In the genomic region with DNA sequence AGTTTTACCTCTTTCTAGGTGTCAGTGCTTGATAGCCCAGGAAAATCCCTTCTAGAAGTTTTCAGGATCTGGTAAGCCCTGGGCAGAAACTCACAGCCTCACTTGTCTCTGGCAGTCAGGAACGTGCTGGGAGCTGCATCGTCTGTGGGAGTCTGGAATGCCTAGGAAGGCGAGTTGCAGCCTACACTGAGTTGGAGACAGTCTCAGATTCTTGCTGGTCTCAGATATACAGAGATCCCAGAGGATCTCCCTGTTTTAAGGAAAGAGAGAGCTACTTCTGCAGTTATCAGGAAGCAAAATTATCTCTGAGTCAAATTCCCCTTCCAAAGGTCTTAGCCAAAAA, we compare ENCODE assay signal across 13 cellular contexts.
A peak's percentile ranks its signal among the peaks of the same experiment; 100 is the strongest.
DNase-seq lines count a peak whose midpoint lies in the region; ATAC-seq, FAIRE-seq and TF ChIP-seq lines count a peak whose summit lies in the region.
"Had no signal": no experiment of that assay in that cellular context is flagged by ENCODE, and none has a peak within 500 bp of the region (broad histone marks: within the 10 kb centered on the region; RNA-seq: fewer than 3 reads in every experiment).

No MANE protein-coding gene starts in this region.

- intact Hi-C loops in PC-3 (cut with micrococcal nuclease) (no loop called here), esophagus muscularis mucosa (cut with DNase I) (loop anchor here (10.0 kb wide), 1 partner anchor 101 kb away; the partner anchor contains the start of gene CDC42EP3)

- 33% methylated on average over 3 of the region's 3 CpGs for WGBS in esophagus muscularis mucosa

- no peak for TF ChIP-seq EP300 in esophagus muscularis mucosa (IDR thresholded peaks at IDR 0.05)

- H3K9me2 ChIP-seq in PC-3 (replicated peaks; ENCODE audit: low read length) = no peaks in the 10 kb centered on the region

- POLR2A ChIA-PET in PC-3 (lab: Charles Lee; ENCODE audit: unreplicated experiment) = interaction anchor here (0.7 kb wide), 1 partner anchor 10 kb away, joined by 4 read pairs; no protein-coding TSS in a partner anchor

- H3K36me3 ChIP-seq in PC-3 (ENCODE audit: low read depth, low read length) (no peaks in the 10 kb centered on the region), esophagus muscularis mucosa (no peaks in the 10 kb centered on the region)
- H3K36me3 ChIP-seq: heart right ventricle had no signal

- H3K79me2 ChIP-seq in PC-3 (ENCODE audit: low read length) = no peaks in the 10 kb centered on the region

- no peak overlapping the region for H3K4me3 ChIP-seq in PC-3 (ENCODE audit: low read length)
- no peak overlapping the region for H3K4me3 ChIP-seq in esophagus muscularis mucosa
- H3K4me3 ChIP-seq: heart right ventricle had no signal

- BruUV-seq in PC-3 (replicated peaks; lab: Mats Ljungman, UMichigan) = no TSS peak

- no peaks in the 10 kb centered on the region for H3K9me3 Mint-ChIP-seq in neural crest cell
- H3K9me3 Mint-ChIP-seq: activated naive CD8-positive, alpha-beta T cell treated with anti-CD3 and anti-CD28 coated beads, Interleukin-2, amount 50 U/mL, for 24 hours had no signal

- H3K27ac ChIP-seq in PC-3 (ENCODE audit: low read length) (peak overlapping the region; percentile 37; the same call in 1 of the 2 replicates), esophagus muscularis mucosa (replicated peaks in 1 of 4) (peak overlapping the region; percentile 83 to 87 (median 84))
- H3K27ac ChIP-seq: heart right ventricle had no signal

- CTCF ChIA-PET in PC-3 (lab: Charles Lee) = no interaction called here

- H3K4me2 ChIP-seq in PC-3 (ENCODE audit: low read length) = peak overlapping the region; percentile 3; the same call in 1 of the 2 replicates

- H3K4me1 Mint-ChIP-seq in neural crest cell = peaks cover 29% of the 10 kb centered on the region
- H3K4me1 Mint-ChIP-seq: activated naive CD8-positive, alpha-beta T cell treated with anti-CD3 and anti-CD28 coated beads, Interleukin-2, amount 50 U/mL, for 24 hours; B cell had no signal

- H3K4me1 ChIP-seq in PC-3 (ENCODE audit: insufficient read depth, low read length) (peaks cover 46% of the 10 kb centered on the region), esophagus muscularis mucosa (peaks cover 13 to 99% (median 89%) of the 10 kb centered on the region in 4 donors)

- no peaks in the 10 kb centered on the region for H3K27me3 ChIP-seq in PC-3 (ENCODE audit: low read length)
- no peaks in the 10 kb centered on the region for H3K27me3 ChIP-seq in esophagus muscularis mucosa
- H3K27me3 ChIP-seq: heart right ventricle had no signal

- no peaks in the 10 kb centered on the region for H3K27me3 Mint-ChIP-seq in neural crest cell (ENCODE audit: low read depth)
- H3K27me3 Mint-ChIP-seq: activated naive CD8-positive, alpha-beta T cell treated with anti-CD3 and anti-CD28 coated beads, Interleukin-2, amount 50 U/mL, for 24 hours had no signal

- H2AFZ ChIP-seq in PC-3 (ENCODE audit: low read length) = peak overlapping the region; percentile 42; the same call in 1 of the 2 replicates

- ATAC-seq in PC-3 = no peak
- ATAC-seq: activated naive CD8-positive, alpha-beta T cell treated with anti-CD3 and anti-CD28 coated beads, Interleukin-2, amount 50 U/mL, for 24 hours had no signal

- no peak for TF ChIP-seq CTCF in PC-3 (conservative IDR thresholded peaks at IDR 0.05; ENCODE audit: low read depth, low read length)
- no peak for TF ChIP-seq CTCF in esophagus muscularis mucosa (IDR thresholded peaks at IDR 0.05)
- no peak for TF ChIP-seq CTCF in neural crest cell (conservative IDR thresholded peaks at IDR 0.05)

- no peak overlapping the region for H3K9ac ChIP-seq in PC-3 (ENCODE audit: low read length)

- H3F3A ChIP-seq in PC-3 (ENCODE audit: low read length, unreplicated experiment) = no peaks in the 10 kb centered on the region

- H3K36me3 Mint-ChIP-seq in neural crest cell (ENCODE audit: low read depth) = no peaks in the 10 kb centered on the region

- H3K9me3 ChIP-seq in PC-3 (ENCODE audit: low read length) (no peaks in the 10 kb centered on the region), esophagus muscularis mucosa (no peaks in the 10 kb centered on the region)
- H3K9me3 ChIP-seq: heart right ventricle had no signal

- peak overlapping the region; percentile 47 for H3K27ac Mint-ChIP-seq in neural crest cell (ENCODE audit: unreplicated experiment)
- H3K27ac Mint-ChIP-seq: activated naive CD8-positive, alpha-beta T cell treated with anti-CD3 and anti-CD28 coated beads, Interleukin-2, amount 50 U/mL, for 24 hours; B cell had no signal

- H4K20me1 ChIP-seq in PC-3 (ENCODE audit: low read length) = no peaks in the 10 kb centered on the region

- no peak overlapping the region for H3K4me3 Mint-ChIP-seq in neural crest cell
- H3K4me3 Mint-ChIP-seq: activated naive CD8-positive, alpha-beta T cell treated with anti-CD3 and anti-CD28 coated beads, Interleukin-2, amount 50 U/mL, for 24 hours; B cell had no signal

- in situ Hi-C loops in ACHN (cut with HindIII; ENCODE audit: low pct_ligation_motif_present, low pct_unique_long_range_greater_than_20kb, low sequenced_read_pairs) = no loop called here

- TF ChIP-seq POLR2A in esophagus muscularis mucosa (IDR thresholded peaks at IDR 0.05; ENCODE audit: low read depth) (no peak), GM12892 (IDR thresholded peaks at IDR 0.05; ENCODE audit: low read depth, low read length) (no peak)

- no peak for FAIRE-seq in GM12892 (lab: Jason Lieb, UNC)

- DNase-seq in ACHN = peak; percentile 9
- no peak for DNase-seq in PC-3
- DNase-seq in esophagus muscularis mucosa (ENCODE audit: extremely low spot score) = no peak
- DNase-seq in neural crest cell (ENCODE audit: low read depth, low spot score) = no peak
- no peak for DNase-seq in NCI-H187 treated with DMSO at 0.1 percent for 48 hours (lab: John Stamatoyannopoulos, UW)
- DNase-seq in NCI-H2171 treated with DMSO at 0.1 percent for 48 hours (lab: John Stamatoyannopoulos, UW) = no peak
- no peak for DNase-seq in NCI-H146 (lab: John Stamatoyannopoulos, UW)
- no peak for DNase-seq in GM12892 (ENCODE audit: insufficient read length)
- DNase-seq: activated CD4-positive, alpha-beta T cell treated with anti-CD3 and anti-CD28 coated beads, Interleukin-2, amount 50 U/mL, for 4 hours; activated naive CD8-positive, alpha-beta T cell treated with anti-CD3 and anti-CD28 coated beads, Interleukin-2, amount 50 U/mL, for 24 hours; heart right ventricle; OCI-M1 had no signal
